9 cellular contexts compared by ENCODE assay signal in the genomic region with DNA sequence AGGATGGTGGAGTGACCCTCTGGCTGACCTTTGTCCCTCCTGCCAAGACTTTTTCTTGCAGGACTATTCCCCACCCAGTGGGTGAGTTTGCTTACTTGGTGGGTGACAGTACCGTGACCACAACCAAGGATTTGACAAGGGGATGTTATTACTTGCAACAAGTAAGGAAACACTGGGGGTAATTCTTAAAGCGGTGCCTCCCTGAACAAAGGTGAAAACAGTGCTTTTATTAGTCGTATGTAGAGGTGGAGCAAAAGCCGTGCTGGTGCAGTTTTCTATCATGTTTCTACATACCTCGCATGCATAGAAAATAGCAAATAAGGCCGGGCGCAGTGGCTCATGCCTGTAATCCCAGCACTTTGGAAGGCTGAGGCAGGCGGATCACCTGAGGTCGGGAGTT. TPM values are rescaled to one million over a fixed set of nuclear protein-coding genes. Genes with fewer than 3 reads are reported as not detected.
DNase-seq lines count a peak whose midpoint lies in the region; ATAC-seq and TF ChIP-seq lines count a peak whose summit lies in the region.
"Had no signal": no experiment of that assay in that cellular context is flagged by ENCODE, and none has a peak within 500 bp of the region (broad histone marks: within the 10 kb centered on the region; RNA-seq: fewer than 3 reads in every experiment).

No MANE protein-coding gene starts in this region.

- no peaks in the 10 kb centered on the region for H3K27me3 Mint-ChIP-seq in stimulated activated naive CD8-positive, alpha-beta T cell treated with anti-CD3 and anti-CD28 coated beads, Interleukin-15, Interleukin-2, amounts not matched to agents 100 ng/mL and 50 ng/mL, for 24 hours
- no peaks in the 10 kb centered on the region for H3K27me3 Mint-ChIP-seq in activated CD4-positive, alpha-beta memory T cell treated with anti-CD3 and anti-CD28 coated beads for 36 hours

- no peak for TF ChIP-seq POLR2A in right lobe of liver (IDR thresholded peaks at IDR 0.05)

- H3K27ac Mint-ChIP-seq in stimulated activated naive CD8-positive, alpha-beta T cell treated with anti-CD3 and anti-CD28 coated beads, Interleukin-15, Interleukin-2, amounts not matched to agents 100 ng/mL and 50 ng/mL, for 24 hours = peak overlapping the region; percentile 93
- H3K27ac Mint-ChIP-seq in activated CD4-positive, alpha-beta memory T cell treated with anti-CD3 and anti-CD28 coated beads for 36 hours = peak overlapping the region; percentile 91

- CTCF ChIA-PET in activated CD4-positive, alpha-beta memory T cell treated with anti-CD3 and anti-CD28 coated beads for 36 hours (lab: Charles Lee) = interaction anchor here (1.2 kb wide), 1 partner anchor 14 kb away, joined by 5 read pairs; no protein-coding TSS in a partner anchor

- no peak for ATAC-seq in stimulated activated naive CD8-positive, alpha-beta T cell treated with anti-CD3 and anti-CD28 coated beads, Interleukin-15, Interleukin-2, amounts not matched to agents 100 U/mL and 50 U/mL, for 24 hours
- no peak for ATAC-seq in right lobe of liver
- no peak for ATAC-seq in upper lobe of right lung
- ATAC-seq in HG03159 (IDR thresholded peaks at IDR 0.05; ENCODE audit: unreplicated experiment) = no peak

- H3K27me3 ChIP-seq in right lobe of liver = no peaks in the 10 kb centered on the region
- H3K27me3 ChIP-seq in upper lobe of right lung = no peaks in the 10 kb centered on the region
- no peaks in the 10 kb centered on the region for H3K27me3 ChIP-seq in ascending aorta

- H3K4me1 ChIP-seq in right lobe of liver (peaks cover 0 to 10% (median 0%) of the 10 kb centered on the region in 4 donors), upper lobe of right lung (no peaks in the 10 kb centered on the region), ascending aorta (no peaks in the 10 kb centered on the region)

- peaks cover 7% of the 10 kb centered on the region for H3K4me1 Mint-ChIP-seq in stimulated activated naive CD8-positive, alpha-beta T cell treated with anti-CD3 and anti-CD28 coated beads, Interleukin-15, Interleukin-2, amounts not matched to agents 100 ng/mL and 50 ng/mL, for 24 hours (ENCODE audit: low read depth)
- peaks cover 5% of the 10 kb centered on the region for H3K4me1 Mint-ChIP-seq in activated CD4-positive, alpha-beta memory T cell treated with anti-CD3 and anti-CD28 coated beads for 36 hours (ENCODE audit: low read depth)

- DNase-seq in stimulated activated naive CD8-positive, alpha-beta T cell treated with anti-CD3 and anti-CD28 coated beads, Interleukin-15, Interleukin-2, amounts not matched to agents 100 U/mL and 50 U/mL, for 24 hours = no peak
- no peak for DNase-seq in activated CD4-positive, alpha-beta memory T cell treated with anti-CD3 and anti-CD28 coated beads for 36 hours
- DNase-seq in right lobe of liver (no peak), upper lobe of right lung (no peak), ascending aorta (ENCODE audit: low spot score in 2 of 2) (no peak), EL (no peak)
- DNase-seq: NCI-H82 had no signal

- H3K36me3 ChIP-seq in right lobe of liver = peaks cover 0 to 6% (median 2%) of the 10 kb centered on the region in 4 donors
- H3K36me3 ChIP-seq in upper lobe of right lung = no peaks in the 10 kb centered on the region
- H3K36me3 ChIP-seq in ascending aorta = no peaks in the 10 kb centered on the region

- H3K4me3 Mint-ChIP-seq in stimulated activated naive CD8-positive, alpha-beta T cell treated with anti-CD3 and anti-CD28 coated beads, Interleukin-15, Interleukin-2, amounts not matched to agents 100 ng/mL and 50 ng/mL, for 24 hours = peak overlapping the region; percentile 87
- peak overlapping the region; percentile 84 for H3K4me3 Mint-ChIP-seq in activated CD4-positive, alpha-beta memory T cell treated with anti-CD3 and anti-CD28 coated beads for 36 hours

- H3K4me3 ChIP-seq in right lobe of liver (peak overlapping the region; percentile 35 to 62 (median 62)), upper lobe of right lung (peak overlapping the region; percentile 52), ascending aorta (no peak overlapping the region)

- TF ChIP-seq CTCF in right lobe of liver (IDR thresholded peaks at IDR 0.05) (no peak), upper lobe of right lung (IDR thresholded peaks at IDR 0.05) (no peak), ascending aorta (IDR thresholded peaks at IDR 0.05) (no peak)

- intact Hi-C loops in activated CD4-positive, alpha-beta memory T cell treated with anti-CD3 and anti-CD28 coated beads for 36 hours (cut with micrococcal nuclease) = loop anchor here (1.0 kb wide), 2 partner anchors 35 to 41 kb away; a partner anchor contains a TSS
- intact Hi-C loops in right lobe of liver (cut with DNase I) (no loop called here), upper lobe of right lung (cut with DNase I) (no loop called here), ascending aorta (cut with DNase I) (no loop called here)

- no peaks in the 10 kb centered on the region for H3K36me3 Mint-ChIP-seq in stimulated activated naive CD8-positive, alpha-beta T cell treated with anti-CD3 and anti-CD28 coated beads, Interleukin-15, Interleukin-2, amounts not matched to agents 100 ng/mL and 50 ng/mL, for 24 hours (ENCODE audit: low read depth)
- H3K36me3 Mint-ChIP-seq in activated CD4-positive, alpha-beta memory T cell treated with anti-CD3 and anti-CD28 coated beads for 36 hours = no peaks in the 10 kb centered on the region

- H3K9me3 ChIP-seq in right lobe of liver = no peaks in the 10 kb centered on the region
- no peaks in the 10 kb centered on the region for H3K9me3 ChIP-seq in upper lobe of right lung
- H3K9me3 ChIP-seq in ascending aorta = no peaks in the 10 kb centered on the region

- POLR2A ChIA-PET in activated CD4-positive, alpha-beta memory T cell treated with anti-CD3 and anti-CD28 coated beads for 36 hours (lab: Charles Lee) = interaction anchor here (1.8 to 3.2 kb wide), 3 partner anchors 11 to 41 kb away, joined by 8 to 25 read pairs (median 18); a partner anchor contains a TSS

- H3K9me3 Mint-ChIP-seq in stimulated activated naive CD8-positive, alpha-beta T cell treated with anti-CD3 and anti-CD28 coated beads, Interleukin-15, Interleukin-2, amounts not matched to agents 100 ng/mL and 50 ng/mL, for 24 hours = no peaks in the 10 kb centered on the region
- no peaks in the 10 kb centered on the region for H3K9me3 Mint-ChIP-seq in activated CD4-positive, alpha-beta memory T cell treated with anti-CD3 and anti-CD28 coated beads for 36 hours

- peak overlapping the region; percentile 81 to 98 (median 98) for H3K27ac ChIP-seq in right lobe of liver
- H3K27ac ChIP-seq in upper lobe of right lung = peak overlapping the region; percentile 58
- no peak overlapping the region for H3K27ac ChIP-seq in ascending aorta

- WGBS in right lobe of liver (ENCODE audit: insufficient coverage, low coverage, low lambda C conversion rate, missing lambda C conversion rate) = 52% methylated on average over 8 of the region's 9 CpGs

RNA-seq across cellular contexts. Expression of a gene that starts 41.0 kb away (rescaled TPM):
- 10 to 100 TPM; 26.2 to 28.8 TPM for total RNA-seq in activated CD4-positive, alpha-beta memory T cell treated with anti-CD3 and anti-CD28 coated beads for 36 hours
- 10 to 100 TPM; 14.1 to 20.9 (median 15.3) TPM for total RNA-seq in right lobe of liver
- 37.2 TPM for total RNA-seq in upper lobe of right lung
- 12.7 TPM for total RNA-seq in ascending aorta

Comparison
In these comparisons a context has a peak if more than half of its experiments do, and no peak if none do; other contexts are left out.
1. H3K27ac ChIP-seq: peak in right lobe of liver (3 of 3) and upper lobe of right lung (single experiment); none in ascending aorta (0 of 2).
2. H3K4me3 ChIP-seq: peak in right lobe of liver (3 of 3) and upper lobe of right lung (single experiment); none in ascending aorta (0 of 2).